In genomic region chr20:60465993-60466682, GRCh38 we compare ENCODE assay signal across 18 cellular contexts.
DNase-seq lines count a peak whose midpoint lies in the region; ATAC-seq and TF ChIP-seq lines count a peak whose summit lies in the region.
"Had no signal": no experiment of that assay in that cellular context is flagged by ENCODE, and none has a peak within 500 bp of the region (broad histone marks: within the 10 kb centered on the region; RNA-seq: fewer than 3 reads in every experiment).

No MANE protein-coding gene starts in this region.

- no peak overlapping the region for H3K4me2 ChIP-seq in H9 (ENCODE audit: insufficient read depth, insufficient read length, low read length)
- H3K4me2 ChIP-seq: BLaER1, GM23338 had no signal

- no peak overlapping the region for H3K18ac ChIP-seq in H9 (ENCODE audit: insufficient read length, low read depth, low read length)

- intact Hi-C loops in thyroid gland (cut with DNase I) (loop anchor here (10.0 kb wide), 1 partner anchor 59 kb away; no protein-coding TSS in a partner anchor), colonic mucosa (cut with DNase I) (no loop called here)
- intact Hi-C loops in CD4-positive, alpha-beta T cell (cut with DNase I, micrococcal nuclease), result no loop called here

- H3K79me2 ChIP-seq in H9 (ENCODE audit: insufficient read depth, low read length), result no peaks in the 10 kb centered on the region

- no peak overlapping the region for H2BK5ac ChIP-seq in H9 (ENCODE audit: insufficient read length, low read length)

- CTCF ChIA-PET in CD4-positive, alpha-beta T cell (lab: Charles Lee), result interaction anchor here (0.7 kb wide), 1 partner anchor 10 kb away, joined by 3 read pairs; no protein-coding TSS in a partner anchor

- H3K27me3 Mint-ChIP-seq in H9 (ENCODE audit: low read depth) (peaks cover 10% of the 10 kb centered on the region; the same call in 1 of the 2 replicates), endodermal cell (ENCODE audit: insufficient read depth) (peaks cover 4% of the 10 kb centered on the region)
- H3K27me3 Mint-ChIP-seq in CD4-positive, alpha-beta T cell, result peaks cover 5% of the 10 kb centered on the region

- H3K27ac Mint-ChIP-seq in H9, result no peak overlapping the region
- H3K27ac Mint-ChIP-seq in endodermal cell, result no peak overlapping the region
- no peak overlapping the region for H3K27ac Mint-ChIP-seq in CD4-positive, alpha-beta T cell
- H3K27ac Mint-ChIP-seq: CD14-positive monocyte; CD8-positive, alpha-beta T cell; GM23338 had no signal

- H3K4ac ChIP-seq in H9 (ENCODE audit: low read depth, low read length), result no peak overlapping the region

- H2AK5ac ChIP-seq in H9 (ENCODE audit: insufficient read length, low read length), result no peak overlapping the region

- no CpG with 5 or more reads among the region's 8 CpGs for WGBS in H9 (ENCODE audit: extremely low coverage, insufficient read length, low lambda C conversion rate)
- WGBS in endodermal cell (ENCODE audit: insufficient coverage in 1 of 2, insufficient read length in 1 of 2), 2 experiments, result 93% methylated on average over 4 to 8 of the region's 8 CpGs
- WGBS in thyroid gland, 2 donors, result 34 to 39% methylated on average over 8 of the region's 8 CpGs

- no peak overlapping the region for H3K23ac ChIP-seq in H9 (ENCODE audit: insufficient read length, low read depth, low read length)

- H4K20me1 ChIP-seq in H9 (ENCODE audit: control insufficient read depth, insufficient read depth, insufficient read length), result no peaks in the 10 kb centered on the region
- H4K20me1 ChIP-seq: BLaER1 had no signal

- H4K8ac ChIP-seq in H9 (replicated peaks; ENCODE audit: insufficient read length, low read depth, low read length), result no peak overlapping the region

- H2BK15ac ChIP-seq in H9 (ENCODE audit: low read depth, low read length), result no peak overlapping the region

- no peak overlapping the region for H3K56ac ChIP-seq in H9 (ENCODE audit: insufficient read length, low read depth, low read length)

- H3K79me1 ChIP-seq in H9 (ENCODE audit: insufficient read depth, low read depth, low read length, poor library complexity, severe bottlenecking), result no peaks in the 10 kb centered on the region

- no peak overlapping the region for H2BK120ac ChIP-seq in H9 (ENCODE audit: low read depth, low read length, poor library complexity, severe bottlenecking)

- DNase-seq in H9 (peak; percentile 5), endodermal cell (peak; percentile 20), left kidney (ENCODE audit: low read depth, low spot score) (peak; percentile 28), thyroid gland (peak; percentile 76 to 83), HuH-7 (ENCODE audit: low spot score) (no peak), colonic mucosa (no peak)
- no peak for DNase-seq in CD4-positive, alpha-beta T cell
- DNase-seq: 8988T; Calu3; CD8-positive, alpha-beta T cell; GF-D8 had no signal

- 0 out of 5 replicates have a peak, but pooled peaks cover 0 to 3% of the 10 kb centered on the region in 2 experiments for H3K9me3 Mint-ChIP-seq in H9
- no peaks in the 10 kb centered on the region for H3K9me3 Mint-ChIP-seq in endodermal cell
- no peaks in the 10 kb centered on the region for H3K9me3 Mint-ChIP-seq in CD4-positive, alpha-beta T cell
- H3K9me3 Mint-ChIP-seq: CD8-positive, alpha-beta T cell; GM23338 had no signal

- H3K4me1 Mint-ChIP-seq in H9 (no peaks in the 10 kb centered on the region; a peak in 1 of 4 replicates), endodermal cell (peaks cover 9% of the 10 kb centered on the region)
- H3K4me1 Mint-ChIP-seq in CD4-positive, alpha-beta T cell (ENCODE audit: low read depth), result no peaks in the 10 kb centered on the region
- H3K4me1 Mint-ChIP-seq: CD14-positive monocyte, GM23338 had no signal

- no peak overlapping the region for H4K5ac ChIP-seq in H9 (ENCODE audit: insufficient read length, low read depth, low read length)

- H4K91ac ChIP-seq in H9 (ENCODE audit: insufficient read length, low read depth, low read length), result no peak overlapping the region

- H3K9me3 ChIP-seq in H9 (ENCODE audit: control insufficient read depth, low read depth, low read length), result no peaks in the 10 kb centered on the region
- H3K9me3 ChIP-seq in endodermal cell (ENCODE audit: control insufficient read depth, low read length), result no peaks in the 10 kb centered on the region
- H3K9me3 ChIP-seq in thyroid gland, result no peaks in the 10 kb centered on the region
- H3K9me3 ChIP-seq in colonic mucosa, result no peaks in the 10 kb centered on the region
- no peaks in the 10 kb centered on the region for H3K9me3 ChIP-seq in CD4-positive, alpha-beta T cell (ENCODE audit: control insufficient read depth, low read length)
- H3K9me3 ChIP-seq: BLaER1 had no signal

- H2AFZ ChIP-seq in H9 (ENCODE audit: low read length), result no peak overlapping the region
- H2AFZ ChIP-seq: GM23338 had no signal

- no peak overlapping the region for H2BK20ac ChIP-seq in H9 (ENCODE audit: low read depth, low read length, poor library complexity, severe bottlenecking)

- H2BK12ac ChIP-seq in H9 (ENCODE audit: insufficient read length, low read depth, low read length), result no peak overlapping the region

- POLR2A ChIA-PET in CD4-positive, alpha-beta T cell (lab: Charles Lee), result no interaction called here

- no peak for ATAC-seq in GM21367 (IDR thresholded peaks at IDR 0.05; ENCODE audit: unreplicated experiment)
- ATAC-seq in CD4-positive, alpha-beta T cell (ENCODE audit: poor library complexity), result no peak
- ATAC-seq: CD8-positive, alpha-beta T cell; GM12878; GM23338; HCT116; HepG2 had no signal

- H3K27ac ChIP-seq in H9 (ENCODE audit: insufficient read length, low read depth, low read length) (no peak overlapping the region), endodermal cell (ENCODE audit: low read depth, low read length) (no peak overlapping the region), thyroid gland (peak overlapping the region; percentile 82 to 96 (median 94)), colonic mucosa (no peak overlapping the region)
- no peak overlapping the region for H3K27ac ChIP-seq in CD4-positive, alpha-beta T cell (ENCODE audit: low read depth, low read length)
- H3K27ac ChIP-seq: BLaER1 had no signal

- H3K27me3 ChIP-seq in H9 (ENCODE audit: insufficient read depth, low read length) (no peaks in the 10 kb centered on the region), endodermal cell (ENCODE audit: control insufficient read depth, insufficient read depth, low read length, poor library complexity, severe bottlenecking) (no peaks in the 10 kb centered on the region), thyroid gland (no peaks in the 10 kb centered on the region), colonic mucosa (no peaks in the 10 kb centered on the region)
- H3K27me3 ChIP-seq in CD4-positive, alpha-beta T cell (ENCODE audit: control insufficient read depth, insufficient read depth, low read length), result no peaks in the 10 kb centered on the region
- H3K27me3 ChIP-seq: BLaER1 had no signal

- H3K4me3 ChIP-seq in endodermal cell (ENCODE audit: low read length), result no peak overlapping the region
- no peak overlapping the region for H3K4me3 ChIP-seq in thyroid gland (replicated peaks in 1 of 3)
- H3K4me3 ChIP-seq in colonic mucosa, result no peak overlapping the region
- H3K4me3 ChIP-seq: BLaER1, GM12878, GM23338 had no signal

- no peaks in the 10 kb centered on the region for H3K36me3 ChIP-seq in endodermal cell (ENCODE audit: control insufficient read depth, insufficient read depth, low read length)
- no peaks in the 10 kb centered on the region for H3K36me3 ChIP-seq in thyroid gland
- H3K36me3 ChIP-seq in colonic mucosa, result no peaks in the 10 kb centered on the region
- H3K36me3 ChIP-seq: BLaER1 had no signal

- H3K4me1 ChIP-seq in H9 (ENCODE audit: insufficient read depth, low read length) (no peaks in the 10 kb centered on the region), endodermal cell (ENCODE audit: control insufficient read depth, insufficient read depth, low read length) (no peaks in the 10 kb centered on the region), thyroid gland (peaks cover 38 to 58% of the 10 kb centered on the region in 2 donors), colonic mucosa (no peaks in the 10 kb centered on the region)
- H3K4me1 ChIP-seq: BLaER1 had no signal

- no peaks in the 10 kb centered on the region for H3K23me2 ChIP-seq in H9 (ENCODE audit: insufficient read length, low read depth, low read length, poor library complexity, severe bottlenecking)

- H3K14ac ChIP-seq in H9 (ENCODE audit: insufficient read depth, low read length), result no peak overlapping the region

- H3K36me3 Mint-ChIP-seq in H9 (ENCODE audit: insufficient read depth in 1 of 3, low read depth in 3 of 3), result no peaks in the 10 kb centered on the region
- no peaks in the 10 kb centered on the region for H3K36me3 Mint-ChIP-seq in endodermal cell (ENCODE audit: low read depth)
- no peaks in the 10 kb centered on the region for H3K36me3 Mint-ChIP-seq in CD4-positive, alpha-beta T cell (ENCODE audit: low read depth)
- H3K36me3 Mint-ChIP-seq: CD14-positive monocyte; CD8-positive, alpha-beta T cell had no signal

- TF ChIP-seq POLR2A in thyroid gland (IDR thresholded peaks at IDR 0.05), result peak in 1 of 2 donors; percentile 10

- H3K4me3 Mint-ChIP-seq in H9 (no peak overlapping the region), endodermal cell (no peak overlapping the region)
- H3K4me3 Mint-ChIP-seq in CD4-positive, alpha-beta T cell, result no peak overlapping the region
- H3K4me3 Mint-ChIP-seq: CD14-positive monocyte; CD8-positive, alpha-beta T cell; GM23338 had no signal

- no peak overlapping the region for H3T11ph ChIP-seq in H9 (ENCODE audit: low read length)

- H3K9ac ChIP-seq in H9 (ENCODE audit: extremely low read depth, insufficient read length, low read length) (no peak overlapping the region), endodermal cell (ENCODE audit: extremely low read depth, low read length, poor library complexity, severe bottlenecking) (no peak overlapping the region), colonic mucosa (ENCODE audit: low read depth in 2 of 2, low read length in 2 of 2) (no peak overlapping the region)
- H3K9ac ChIP-seq: BLaER1 had no signal

- TF ChIP-seq CTCF in H9 (conservative IDR thresholded peaks at IDR 0.05), result no peak
- no peak for TF ChIP-seq CTCF in endodermal cell (conservative IDR thresholded peaks at IDR 0.05)
- TF ChIP-seq CTCF in thyroid gland (IDR thresholded peaks at IDR 0.05), result no peak
- no peak for TF ChIP-seq CTCF in colonic mucosa (IDR thresholded peaks at IDR 0.05)
- TF ChIP-seq CTCF in CD4-positive, alpha-beta T cell (IDR thresholded peaks at IDR 0.05), result no peak

Comparison
In these comparisons a context has a peak if more than half of its experiments do, and no peak if none do; other contexts are left out.
1. DNase-seq: peak in H9 (single experiment), endodermal cell (single experiment), left kidney (single experiment) and thyroid gland (2 of 2); none in HuH-7 (single experiment), colonic mucosa (single experiment) and CD4-positive, alpha-beta T cell (0 of 10).
2. H3K27ac ChIP-seq: peak in thyroid gland (3 of 3); none in H9 (single experiment), endodermal cell (single experiment), colonic mucosa (single experiment) and CD4-positive, alpha-beta T cell (single experiment).